Comparison of ENCODE assay signal across 13 cellular contexts in the genomic region with DNA sequence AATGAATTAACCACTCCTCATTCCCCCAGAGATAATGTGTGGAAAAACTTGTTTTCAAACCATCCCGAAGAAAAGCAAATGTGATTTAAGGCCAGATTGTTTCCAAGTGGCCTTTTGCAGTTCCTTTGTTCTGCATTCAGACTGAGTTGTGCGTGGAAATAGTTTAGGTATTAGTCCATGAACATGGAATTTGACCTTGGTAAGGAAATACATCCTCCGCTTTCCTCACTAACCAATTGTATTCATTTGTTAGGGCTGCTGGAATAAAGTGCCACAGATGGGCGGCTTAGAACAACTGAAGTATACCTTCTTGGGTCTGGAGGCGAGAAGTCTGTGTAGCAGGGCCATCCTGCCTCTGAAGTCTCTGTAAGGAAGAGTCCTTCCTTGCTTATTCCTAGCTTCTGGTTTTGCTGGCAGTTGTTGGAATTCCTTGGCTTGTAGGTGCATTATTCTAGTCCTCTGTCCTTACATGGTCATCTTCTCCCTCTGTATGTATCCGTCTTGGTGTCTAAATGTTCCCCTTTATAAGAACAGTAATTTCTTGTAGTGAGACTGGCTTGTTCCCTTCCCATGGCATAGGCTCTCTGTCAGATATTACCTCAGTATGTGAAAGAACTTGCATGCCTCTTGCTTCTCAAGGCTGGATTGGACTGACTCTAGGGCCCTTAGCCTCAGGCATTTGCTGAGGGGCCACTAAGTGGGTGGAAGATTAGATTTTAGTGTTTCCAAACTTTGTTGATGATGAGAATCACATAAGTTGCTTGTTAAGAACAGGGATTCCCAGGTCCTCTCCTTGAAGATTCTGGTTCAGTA. TPM values are rescaled to one million over a fixed set of nuclear protein-coding genes. Genes with fewer than 3 reads are reported as not detected.
A peak's percentile ranks its signal among the peaks of the same experiment; 100 is the strongest.
DNase-seq lines count a peak whose midpoint lies in the region; ATAC-seq and TF ChIP-seq lines count a peak whose summit lies in the region.
"Had no signal": no experiment of that assay in that cellular context is flagged by ENCODE, and none has a peak within 500 bp of the region (broad histone marks: within the 10 kb centered on the region; RNA-seq: fewer than 3 reads in every experiment).

No MANE protein-coding gene starts in this region.

- no peak for ATAC-seq in foreskin keratinocyte
- ATAC-seq: left lobe of liver; stimulated activated naive CD8-positive, alpha-beta T cell treated with anti-CD3 and anti-CD28 coated beads, Interleukin-15, Interleukin-2, amounts not matched to agents 100 U/mL and 50 U/mL, for 24 hours had no signal

- H3K9me3 ChIP-seq in HUES6 (ENCODE audit: control insufficient read depth, insufficient read depth, low read depth, low read length) (no peaks in the 10 kb centered on the region), tibial artery (no peaks in the 10 kb centered on the region)

- peak overlapping the region; percentile 23 for H3K4me3 Mint-ChIP-seq in chondrocyte (ENCODE audit: unreplicated experiment)

- peak overlapping the region; percentile 91 for H3K27ac Mint-ChIP-seq in chondrocyte (ENCODE audit: unreplicated experiment)

- DNase-seq in chondrocyte (ENCODE audit: low spot score), result no peak
- peak; percentile 78 to 89 for DNase-seq in lung microvascular endothelial cell (ENCODE audit: low read depth in 2 of 2)
- no peak for DNase-seq in tibial artery
- DNase-seq in stimulated activated CD4-positive, alpha-beta T cell treated with anti-CD3 and anti-CD28 coated beads, Interleukin-15, amount 100 ng/mL, for 24 hours, result no peak
- no peak for DNase-seq in foreskin keratinocyte
- DNase-seq in caudate nucleus (lab: John Stamatoyannopoulos, UW), result no peak
- no peak for DNase-seq in NCI-H1417 (lab: John Stamatoyannopoulos, UW)
- DNase-seq: activated T-cell treated with anti-CD3 and anti-CD28 coated beads, Interleukin-2, amount 50 U/mL, for 48 hours; DMS53; effector CD4-positive, alpha-beta T cell; stimulated activated naive CD8-positive, alpha-beta T cell treated with anti-CD3 and anti-CD28 coated beads, Interleukin-15, Interleukin-2, amounts not matched to agents 100 U/mL and 50 U/mL, for 24 hours had no signal

- no peak for TF ChIP-seq CTCF in chondrocyte (IDR thresholded peaks at IDR 0.05)
- no peak for TF ChIP-seq CTCF in tibial artery (IDR thresholded peaks at IDR 0.05)
- TF ChIP-seq CTCF in foreskin keratinocyte (conservative IDR thresholded peaks at IDR 0.05), result no peak

- peaks cover 72% of the 10 kb centered on the region for H3K4me1 Mint-ChIP-seq in chondrocyte (ENCODE audit: low read depth)

- H3K4me3 ChIP-seq in HUES6 (ENCODE audit: low read depth, low read length), result no peak overlapping the region
- no peak overlapping the region for H3K4me3 ChIP-seq in tibial artery

- H3K9me3 Mint-ChIP-seq in chondrocyte (ENCODE audit: low read depth), result peaks cover 2% of the 10 kb centered on the region

- intact Hi-C loops in tibial artery (cut with DNase I; ENCODE audit: low total_unique reads), result no loop called here

- H3K27ac ChIP-seq in HUES6 (ENCODE audit: low read depth, low read length) (peak overlapping the region; percentile 36; the same call in 1 of the 2 replicates), tibial artery (peak overlapping the region; percentile 47 to 65), foreskin keratinocyte (no peak overlapping the region), caudate nucleus (ENCODE audit: low read depth, low read length) (no peak overlapping the region)

- H3K4me1 ChIP-seq in HUES6 (ENCODE audit: control insufficient read depth, insufficient read depth, low read length) (peaks cover 14% of the 10 kb centered on the region), tibial artery (peaks cover 0 to 57% (median 20%) of the 10 kb centered on the region in 4 donors), foreskin keratinocyte (peaks cover 7% of the 10 kb centered on the region)

- H3K27me3 ChIP-seq in HUES6 (ENCODE audit: control insufficient read depth, insufficient read depth, low read length) (no peaks in the 10 kb centered on the region), tibial artery (no peaks in the 10 kb centered on the region), foreskin keratinocyte (no peaks in the 10 kb centered on the region)

- H3K36me3 ChIP-seq in HUES6 (ENCODE audit: control insufficient read depth, insufficient read depth, low read length) (peaks cover 27% of the 10 kb centered on the region), tibial artery (no peaks in the 10 kb centered on the region)

- H3K9ac ChIP-seq in HUES6 (ENCODE audit: low read length), result no peak overlapping the region

- no peaks in the 10 kb centered on the region for H3K27me3 Mint-ChIP-seq in chondrocyte (ENCODE audit: low read depth)

- H3K36me3 Mint-ChIP-seq in chondrocyte (ENCODE audit: low read depth), result peaks cover 15% of the 10 kb centered on the region

RNA-seq across cellular contexts. Expression of a gene that starts 53.9 kb away (rescaled TPM):
- total RNA-seq in chondrocyte (177 to 287 TPM (median 260 TPM) in 3 replicates), lung microvascular endothelial cell (116 and 187 TPM in 2 replicates), foreskin keratinocyte (37.8 and 38.1 TPM in 2 replicates)
- 9.0 and 10.9 TPM in 2 replicates for polyA plus RNA-seq in foreskin keratinocyte

Comparison
In these comparisons a context has a peak if more than half of its experiments do, and no peak if none do; other contexts are left out.
1. H3K27ac ChIP-seq: peak in HUES6 (single experiment) and tibial artery (2 of 2); none in foreskin keratinocyte (single experiment) and caudate nucleus (single experiment).
2. DNase-seq: peak in lung microvascular endothelial cell (2 of 2); none in chondrocyte (single experiment), tibial artery (0 of 2), stimulated activated CD4-positive, alpha-beta T cell treated with anti-CD3 and anti-CD28 coated beads, Interleukin-15, amount 100 ng/mL, for 24 hours (single experiment), foreskin keratinocyte (0 of 2), caudate nucleus (0 of 61) and NCI-H1417 (0 of 3).